10 cellular contexts compared by ENCODE assay signal in the genomic region with DNA sequence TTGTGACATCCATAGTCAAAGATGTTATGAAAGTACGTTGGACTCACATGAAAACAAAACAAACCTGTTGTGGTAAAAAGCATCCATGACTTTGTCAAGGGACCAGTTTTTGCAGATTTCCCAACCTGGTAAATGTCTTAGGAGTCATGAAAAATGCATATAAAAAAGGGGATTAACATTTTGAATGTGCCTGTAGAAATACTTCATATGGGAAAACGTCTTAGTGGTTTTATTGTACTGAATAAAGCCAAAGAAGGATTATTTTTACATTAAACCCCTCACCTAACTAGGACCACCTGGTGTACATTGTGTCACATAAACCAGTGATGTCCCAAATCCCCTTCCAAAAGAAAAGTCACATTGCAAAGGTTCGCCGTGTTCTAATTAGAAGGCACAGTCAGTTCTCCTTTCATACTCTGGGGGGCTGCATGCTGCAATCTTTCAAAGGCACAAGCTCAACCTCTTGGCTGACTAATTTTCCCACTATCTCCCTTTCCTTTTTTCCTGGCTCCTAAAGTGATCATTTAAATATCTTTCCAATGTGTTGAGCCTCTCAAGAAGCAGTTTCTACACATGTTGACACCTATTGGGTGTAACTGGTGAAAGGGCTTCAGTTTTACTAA.
DNase-seq lines count a peak whose midpoint lies in the region; ATAC-seq and TF ChIP-seq lines count a peak whose summit lies in the region.
"Had no signal": no experiment of that assay in that cellular context is flagged by ENCODE, and none has a peak within 500 bp of the region (broad histone marks: within the 10 kb centered on the region; RNA-seq: fewer than 3 reads in every experiment).

No MANE protein-coding gene starts in this region.

- DNase-seq in GM03348 (ENCODE audit: low spot score) (peak; percentile 13), NAMALWA (ENCODE audit: low spot score) (peak; percentile 24), endodermal cell (peak; percentile 52), osteoblast (ENCODE audit: insufficient read length, low spot score, missing footprints) (peak; percentile 88), kidney glomerular epithelial cell (lab: John Stamatoyannopoulos, UW) (no peak), NCI-H146 (lab: John Stamatoyannopoulos, UW) (no peak), T-helper 17 cell (no peak)
- no peak for DNase-seq in activated T-cell treated with anti-CD3 and anti-CD28 coated beads, Interleukin-2, amount 50 U/mL, for 4 hours
- DNase-seq: stimulated activated CD8-positive, alpha-beta memory T cell treated with anti-CD3 and anti-CD28 coated beads, Interleukin-4, amount 100 ng/mL, for 48 hours had no signal

- H4K20me1 ChIP-seq in osteoblast (ENCODE audit: insufficient read depth, low read length) = no peaks in the 10 kb centered on the region

- H3K79me2 ChIP-seq in osteoblast (ENCODE audit: insufficient read depth, low read length) = no peaks in the 10 kb centered on the region

- H3K36me3 Mint-ChIP-seq in endodermal cell (ENCODE audit: low read depth) (no peaks in the 10 kb centered on the region), T-helper 17 cell (ENCODE audit: low read depth) (no peaks in the 10 kb centered on the region)
- no peaks in the 10 kb centered on the region for H3K36me3 Mint-ChIP-seq in activated T-cell treated with anti-CD3 and anti-CD28 coated beads, Interleukin-2, amount 50 U/mL, for 4 hours (ENCODE audit: insufficient read depth)

- H3K36me3 ChIP-seq in endodermal cell (ENCODE audit: control insufficient read depth, insufficient read depth, low read length) (no peaks in the 10 kb centered on the region), osteoblast (ENCODE audit: insufficient read depth, low read length) (no peaks in the 10 kb centered on the region)

- H3K9me3 Mint-ChIP-seq in endodermal cell = no peaks in the 10 kb centered on the region
- no peaks in the 10 kb centered on the region for H3K9me3 Mint-ChIP-seq in activated T-cell treated with anti-CD3 and anti-CD28 coated beads, Interleukin-2, amount 50 U/mL, for 4 hours
- H3K9me3 Mint-ChIP-seq: dendritic cell treated with granulocyte-macrophage colony-stimulating factor and Interleukin-4, amounts not matched to agents 40 ng/mL and 50 ng/mL, for 4 days had no signal

- H3K4me3 ChIP-seq in endodermal cell (ENCODE audit: low read length) = no peak overlapping the region
- no peak overlapping the region for H3K4me3 ChIP-seq in osteoblast (ENCODE audit: insufficient read depth, low read length)

- H3K4me1 ChIP-seq in endodermal cell (ENCODE audit: control insufficient read depth, insufficient read depth, low read length) (no peaks in the 10 kb centered on the region), osteoblast (ENCODE audit: insufficient read depth, low read length) (no peaks in the 10 kb centered on the region)

- H3K27me3 ChIP-seq in endodermal cell (ENCODE audit: control insufficient read depth, insufficient read depth, low read length, poor library complexity, severe bottlenecking) (no peaks in the 10 kb centered on the region), osteoblast (ENCODE audit: insufficient read depth, low read length) (no peaks in the 10 kb centered on the region)

- ATAC-seq in activated T-cell treated with anti-CD3 and anti-CD28 coated beads, Interleukin-2, amount 50 U/mL, for 4 hours = no peak
- ATAC-seq in T-helper 17 cell = no peak

- H2AFZ ChIP-seq in osteoblast (ENCODE audit: low read length) = no peak overlapping the region

- 53 to 57% methylated on average over 3 to 4 of the region's 4 CpGs for WGBS in endodermal cell (ENCODE audit: insufficient coverage in 1 of 2, insufficient read length in 1 of 2), 2 experiments

- no peak overlapping the region for H3K9ac ChIP-seq in endodermal cell (ENCODE audit: extremely low read depth, low read length, poor library complexity, severe bottlenecking)

- H3K27ac ChIP-seq in endodermal cell (ENCODE audit: low read depth, low read length) = no peak overlapping the region
- no peak overlapping the region for H3K27ac ChIP-seq in osteoblast (ENCODE audit: low read depth, low read length)

- H3K4me3 Mint-ChIP-seq in endodermal cell (no peak overlapping the region), T-helper 17 cell (no peak overlapping the region)
- H3K4me3 Mint-ChIP-seq in activated T-cell treated with anti-CD3 and anti-CD28 coated beads, Interleukin-2, amount 50 U/mL, for 4 hours = no peak overlapping the region
- H3K4me3 Mint-ChIP-seq: dendritic cell treated with granulocyte-macrophage colony-stimulating factor and Interleukin-4, amounts not matched to agents 40 ng/mL and 50 ng/mL, for 4 days had no signal

- H3K27ac Mint-ChIP-seq in endodermal cell = no peak overlapping the region
- no peak overlapping the region for H3K27ac Mint-ChIP-seq in T-helper 17 cell
- H3K27ac Mint-ChIP-seq: dendritic cell treated with granulocyte-macrophage colony-stimulating factor and Interleukin-4, amounts not matched to agents 40 ng/mL and 50 ng/mL, for 4 days had no signal

- H3K4me1 Mint-ChIP-seq in endodermal cell (peaks cover 9% of the 10 kb centered on the region), T-helper 17 cell (no peaks in the 10 kb centered on the region)
- no peaks in the 10 kb centered on the region for H3K4me1 Mint-ChIP-seq in activated T-cell treated with anti-CD3 and anti-CD28 coated beads, Interleukin-2, amount 50 U/mL, for 4 hours (ENCODE audit: low read depth)

- TF ChIP-seq CTCF in endodermal cell (conservative IDR thresholded peaks at IDR 0.05) (peak; percentile 76), osteoblast (IDR thresholded peaks at IDR 0.05; ENCODE audit: extremely low read depth, low read depth, low read length) (peak; percentile 67)

- H3K4me2 ChIP-seq in osteoblast (ENCODE audit: insufficient read depth, low read length) = peak overlapping the region; percentile 39

- no peaks in the 10 kb centered on the region for H3K9me3 ChIP-seq in endodermal cell (ENCODE audit: control insufficient read depth, low read length)
- no peaks in the 10 kb centered on the region for H3K9me3 ChIP-seq in osteoblast (ENCODE audit: low read depth, low read length)
- no peaks in the 10 kb centered on the region for H3K9me3 ChIP-seq in T-helper 17 cell (ENCODE audit: control insufficient read depth, low read length, poor library complexity, severe bottlenecking)

- H3K27me3 Mint-ChIP-seq in endodermal cell (ENCODE audit: insufficient read depth) (no peaks in the 10 kb centered on the region), T-helper 17 cell (peaks cover 5% of the 10 kb centered on the region)
- H3K27me3 Mint-ChIP-seq in activated T-cell treated with anti-CD3 and anti-CD28 coated beads, Interleukin-2, amount 50 U/mL, for 4 hours (ENCODE audit: low read depth) = no peaks in the 10 kb centered on the region
- H3K27me3 Mint-ChIP-seq: dendritic cell treated with granulocyte-macrophage colony-stimulating factor and Interleukin-4, amounts not matched to agents 40 ng/mL and 50 ng/mL, for 4 days had no signal

Comparison
In these comparisons a context has a peak if more than half of its experiments do, and no peak if none do; other contexts are left out.
1. DNase-seq: peak in GM03348 (single experiment), NAMALWA (single experiment), endodermal cell (single experiment) and osteoblast (single experiment); none in kidney glomerular epithelial cell (single experiment), NCI-H146 (single experiment), activated T-cell treated with anti-CD3 and anti-CD28 coated beads, Interleukin-2, amount 50 U/mL, for 4 hours (single experiment) and T-helper 17 cell (0 of 3).